Comparison of ENCODE assay signal across 1 cellular context in genomic region chr5:1270933-1271914, GRCh38.
TF ChIP-seq lines count a peak whose summit lies in the region.

No MANE protein-coding gene starts in this region.

TF ChIP-seq in K562, 482 proteins besides CTCF, POLR2A, EP300 and RAD21 (continued from another document):
- TF ChIP-seq MNT (conservative IDR thresholded peaks at IDR 0.05) (peak in 1 of 2 experiments; percentile 36; a peak in 1 of 4 replicates), USF1 (CRISPR knock-in tag; IDR thresholded peaks at IDR 0.05) (peak; percentile 34; the same call in 1 of the 2 replicates)
